ENCODE assay signal across 14 cellular contexts in genomic region chr2:238388794-238389193, GRCh38. TPM values are rescaled to one million over a fixed set of nuclear protein-coding genes. Genes with fewer than 3 reads are reported as not detected.
DNase-seq lines count a peak whose midpoint lies in the region; ATAC-seq and TF ChIP-seq lines count a peak whose summit lies in the region.
"Had no signal": no experiment of that assay in that cellular context is flagged by ENCODE, and none has a peak within 500 bp of the region (broad histone marks: within the 10 kb centered on the region; RNA-seq: fewer than 3 reads in every experiment).

No MANE protein-coding gene starts in this region.

- peak; percentile 25 for DNase-seq in A172 (ENCODE audit: low spot score)
- DNase-seq in RWPE1 (ENCODE audit: low spot score) = no peak
- DNase-seq in progenitor cell of endocrine pancreas (ENCODE audit: low spot score, unreplicated experiment) = no peak
- DNase-seq in EL = no peak
- DNase-seq in retina = no peak
- DNase-seq: CD8-positive, alpha-beta T cell; Karpas-422; NCI-H1105 treated with DMSO at 0.1 percent for 48 hours; NCI-H2029 treated with DMSO at 0.1 percent for 48 hours; NCI-H526; SIG-M5 had no signal

- ATAC-seq in HG03457 (IDR thresholded peaks at IDR 0.05; ENCODE audit: unreplicated experiment) = no peak
- ATAC-seq: CD8-positive, alpha-beta T cell had no signal

- H3K4me3 ChIP-seq in HEK293 (ENCODE audit: low read depth, low read length) = no peak overlapping the region

- TF ChIP-seq CTCF in HEK293 (tag by site-specific recombination; IDR thresholded peaks at IDR 0.05) (no peak), RWPE1 (conservative IDR thresholded peaks at IDR 0.05; ENCODE audit: low read depth) (no peak), progenitor cell of endocrine pancreas (IDR thresholded peaks at IDR 0.05; ENCODE audit: unreplicated experiment) (no peak)

- no peaks in the 10 kb centered on the region for H3K27me3 Mint-ChIP-seq in progenitor cell of endocrine pancreas
- H3K27me3 Mint-ChIP-seq: B cell had no signal

- H3K9me3 ChIP-seq in HEK293 (ENCODE audit: control insufficient read depth, insufficient read depth, low read depth, low read length) = no peaks in the 10 kb centered on the region

- peaks cover 4% of the 10 kb centered on the region for H3K9me3 Mint-ChIP-seq in progenitor cell of endocrine pancreas (ENCODE audit: low read depth)
- H3K9me3 Mint-ChIP-seq: CD8-positive, alpha-beta T cell had no signal

- H3K27ac ChIP-seq in HEK293 (ENCODE audit: extremely low read depth, low read depth, low read length) = no peak overlapping the region
- peak overlapping the region; percentile 95 for H3K27ac ChIP-seq in RWPE1

- H3K36me3 ChIP-seq in HEK293 (ENCODE audit: control insufficient read depth in 2 of 2, insufficient read depth in 1 of 2, low read length in 2 of 2) = no peaks in the 10 kb centered on the region

- H3K27ac Mint-ChIP-seq in progenitor cell of endocrine pancreas = peak overlapping the region; percentile 71
- H3K27ac Mint-ChIP-seq: B cell; CD8-positive, alpha-beta T cell had no signal

- H3K4me1 ChIP-seq in HEK293 (ENCODE audit: control insufficient read depth, insufficient read depth, low read length) = peaks cover 8% of the 10 kb centered on the region

- CTCF ChIA-PET in HEK293 (lab: Yijun Ruan, JAX) (no interaction called here), RWPE1 (lab: Yijun Ruan, JAX) (no interaction called here)

- H3K4me1 Mint-ChIP-seq in progenitor cell of endocrine pancreas (ENCODE audit: low read depth) = peaks cover 33% of the 10 kb centered on the region

- POLR2A ChIA-PET in HEK293 (lab: Yijun Ruan, JAX) = no interaction called here
- POLR2A ChIA-PET in RWPE1 (lab: Yijun Ruan, JAX; ENCODE audit: low non-redundant PET) = no interaction called here

- peaks cover 5% of the 10 kb centered on the region for H3K36me3 Mint-ChIP-seq in progenitor cell of endocrine pancreas (ENCODE audit: insufficient read depth)

- H3K4me3 Mint-ChIP-seq in progenitor cell of endocrine pancreas (ENCODE audit: low read depth) = no peak overlapping the region
- H3K4me3 Mint-ChIP-seq: B cell; CD8-positive, alpha-beta T cell had no signal

TF ChIP-seq in HEK293, 187 proteins besides CTCF, POLR2A, EP300 and RAD21:
- TF ChIP-seq ZNF114 (tag by site-specific recombination; IDR thresholded peaks at IDR 0.05) (no peak), SP7 (tag by site-specific recombination; IDR thresholded peaks at IDR 0.05) (peak; percentile 93), ZNF488 (tag by site-specific recombination; IDR thresholded peaks at IDR 0.05) (no peak), FEZF1 (tag by site-specific recombination; IDR thresholded peaks at IDR 0.05) (0 out of 2 replicates have a peak, but pooled peaks have one; percentile 16), KLF1 (tag by site-specific recombination; IDR thresholded peaks at IDR 0.05) (no peak), ZNF248 (tag by site-specific recombination; IDR thresholded peaks at IDR 0.05) (no peak), ZNF132 (tag by site-specific recombination; IDR thresholded peaks at IDR 0.05; ENCODE audit: borderline replicate concordance) (no peak), GFI1B (tag by site-specific recombination; IDR thresholded peaks at IDR 0.05) (no peak), WT1 (tag by site-specific recombination; IDR thresholded peaks at IDR 0.05) (peak; percentile 63), ZNF324 (tag by site-specific recombination; IDR thresholded peaks at IDR 0.05) (no peak), ZFP41 (tag by site-specific recombination; IDR thresholded peaks at IDR 0.05; ENCODE audit: borderline replicate concordance) (no peak), ZIC2 (tag by site-specific recombination; IDR thresholded peaks at IDR 0.05) (no peak), ZNF366 (tag by site-specific recombination; conservative IDR thresholded peaks at IDR 0.05) (no peak), ZNF658 (tag by site-specific recombination; IDR thresholded peaks at IDR 0.05) (no peak), OSR2 (tag by site-specific recombination; IDR thresholded peaks at IDR 0.05) (0 out of 2 replicates have a peak, but pooled peaks have one; percentile 7), ZBTB21 (tag by site-specific recombination; IDR thresholded peaks at IDR 0.05) (no peak), KLF17 (tag by site-specific recombination; IDR thresholded peaks at IDR 0.05) (no peak), MEIS1 (CRISPR knock-in tag; IDR thresholded peaks at IDR 0.05; ENCODE audit: borderline replicate concordance) (no peak), ZNF416 (tag by site-specific recombination; IDR thresholded peaks at IDR 0.05) (no peak), GLIS2 (tag by site-specific recombination; IDR thresholded peaks at IDR 0.05) (no peak), ZNF549 (tag by site-specific recombination; IDR thresholded peaks at IDR 0.05) (no peak), RBAK (tag by site-specific recombination; IDR thresholded peaks at IDR 0.05) (no peak)
- TF ChIP-seq, protein P1, sequence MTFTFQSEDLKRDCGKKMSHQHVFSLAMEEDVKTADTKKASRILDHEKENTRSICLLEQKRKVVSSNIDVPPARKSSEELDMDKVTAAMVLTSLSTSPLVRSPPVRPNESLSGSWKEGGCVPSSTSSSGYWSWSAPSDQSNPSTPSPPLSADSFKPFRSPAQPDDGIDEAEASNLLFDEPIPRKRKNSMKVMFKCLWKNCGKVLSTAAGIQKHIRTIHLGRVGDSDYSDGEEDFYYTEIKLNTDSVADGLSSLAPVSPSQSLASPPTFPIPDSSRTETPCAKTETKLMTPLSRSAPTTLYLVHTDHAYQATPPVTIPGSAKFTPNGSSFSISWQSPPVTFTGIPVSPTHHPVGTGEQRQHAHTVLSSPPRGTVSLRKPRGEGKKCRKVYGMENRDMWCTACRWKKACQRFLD (tag by site-specific recombination; IDR thresholded peaks at IDR 0.05) = no peak
- TF ChIP-seq, protein P2, sequence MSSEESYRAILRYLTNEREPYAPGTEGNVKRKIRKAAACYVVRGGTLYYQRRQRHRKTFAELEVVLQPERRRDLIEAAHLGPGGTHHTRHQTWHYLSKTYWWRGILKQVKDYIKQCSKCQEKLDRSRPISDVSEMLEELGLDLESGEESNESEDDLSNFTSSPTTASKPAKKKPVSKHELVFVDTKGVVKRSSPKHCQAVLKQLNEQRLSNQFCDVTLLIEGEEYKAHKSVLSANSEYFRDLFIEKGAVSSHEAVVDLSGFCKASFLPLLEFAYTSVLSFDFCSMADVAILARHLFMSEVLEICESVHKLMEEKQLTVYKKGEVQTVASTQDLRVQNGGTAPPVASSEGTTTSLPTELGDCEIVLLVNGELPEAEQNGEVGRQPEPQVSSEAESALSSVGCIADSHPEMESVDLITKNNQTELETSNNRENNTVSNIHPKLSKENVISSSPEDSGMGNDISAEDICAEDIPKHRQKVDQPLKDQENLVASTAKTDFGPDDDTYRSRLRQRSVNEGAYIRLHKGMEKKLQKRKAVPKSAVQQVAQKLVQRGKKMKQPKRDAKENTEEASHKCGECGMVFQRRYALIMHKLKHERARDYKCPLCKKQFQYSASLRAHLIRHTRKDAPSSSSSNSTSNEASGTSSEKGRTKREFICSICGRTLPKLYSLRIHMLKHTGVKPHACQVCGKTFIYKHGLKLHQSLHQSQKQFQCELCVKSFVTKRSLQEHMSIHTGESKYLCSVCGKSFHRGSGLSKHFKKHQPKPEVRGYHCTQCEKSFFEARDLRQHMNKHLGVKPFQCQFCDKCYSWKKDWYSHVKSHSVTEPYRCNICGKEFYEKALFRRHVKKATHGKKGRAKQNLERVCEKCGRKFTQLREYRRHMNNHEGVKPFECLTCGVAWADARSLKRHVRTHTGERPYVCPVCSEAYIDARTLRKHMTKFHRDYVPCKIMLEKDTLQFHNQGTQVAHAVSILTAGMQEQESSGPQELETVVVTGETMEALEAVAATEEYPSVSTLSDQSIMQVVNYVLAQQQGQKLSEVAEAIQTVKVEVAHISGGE (tag by site-specific recombination; conservative IDR thresholded peaks at IDR 0.05; ENCODE audit: low read depth) = no peak

RNA-seq across cellular contexts. Expression of gene ASB1, which starts 37.9 kb away (rescaled TPM):
- total RNA-seq in A172 (2014; rRNA removed; shearing (Covaris generic)) = 43.2 and 46.8 TPM in 2 replicates
- 42.3 and 46.8 TPM in 2 replicates for total RNA-seq in progenitor cell of endocrine pancreas
